ENCODE assay signal across 16 cellular contexts in genomic region chr3:126544596-126545281, GRCh38. TPM values are rescaled to one million over a fixed set of nuclear protein-coding genes. Genes with fewer than 3 reads are reported as not detected.
DNase-seq lines count a peak whose midpoint lies in the region; TF ChIP-seq lines count a peak whose summit lies in the region.
"Had no signal": no experiment of that assay in that cellular context is flagged by ENCODE, and none has a peak within 500 bp of the region (broad histone marks: within the 10 kb centered on the region; RNA-seq: fewer than 3 reads in every experiment).

No MANE protein-coding gene starts in this region.

- H3K9me3 ChIP-seq in right atrium auricular region (no peaks in the 10 kb centered on the region), hepatocyte (ENCODE audit: low read depth) (no peaks in the 10 kb centered on the region)

- DNase-seq in DMS153 (lab: John Stamatoyannopoulos, UW) (peak; percentile 6), DMS153 treated with DMSO at 0.1 percent for 48 hours (lab: John Stamatoyannopoulos, UW; ENCODE audit: unreplicated experiment) (no peak), NCI-H69 (lab: John Stamatoyannopoulos, UW) (peak; percentile 86), right atrium auricular region (ENCODE audit: low spot score) (peak; percentile 57), dermis blood vessel endothelial cell (no peak), HFFc6 (no peak), hepatocyte (ENCODE audit: low spot score) (no peak)
- peak; percentile 11 for DNase-seq in stimulated activated CD8-positive, alpha-beta memory T cell treated with anti-CD3 and anti-CD28 coated beads, Interleukin-4, amount 100 ng/mL, for 48 hours
- DNase-seq: NCI-H2227 treated with DMSO at 0.1 percent for 48 hours, retina, T-helper 9 cell had no signal

- WGBS in hepatocyte (ENCODE audit: low lambda C conversion rate, missing lambda C conversion rate): 81% methylated on average over 7 of the region's 7 CpGs

- H3K27ac Mint-ChIP-seq in HFFc6: no peak overlapping the region

- H3K36me3 Mint-ChIP-seq in HFFc6 (ENCODE audit: low read depth): no peaks in the 10 kb centered on the region

- TF ChIP-seq CTCF in right atrium auricular region (IDR thresholded peaks at IDR 0.05): no peak
- no peak for TF ChIP-seq CTCF in HFFc6 (IDR thresholded peaks at IDR 0.05)
- TF ChIP-seq CTCF in hepatocyte (IDR thresholded peaks at IDR 0.05; ENCODE audit: poor library complexity): no peak

- no peaks in the 10 kb centered on the region for H3K9me3 Mint-ChIP-seq in HFFc6

- H3K27me3 Mint-ChIP-seq in HFFc6 (ENCODE audit: insufficient read depth): peaks cover 26% of the 10 kb centered on the region

- peaks cover 16% of the 10 kb centered on the region for H3K4me1 Mint-ChIP-seq in HFFc6 (ENCODE audit: low read depth)

- H4K20me1 ChIP-seq in hepatocyte (ENCODE audit: insufficient read depth, poor library complexity, severe bottlenecking): no peaks in the 10 kb centered on the region

- no peak overlapping the region for H2AFZ ChIP-seq in hepatocyte

- no peaks in the 10 kb centered on the region for H3K27me3 ChIP-seq in right atrium auricular region
- H3K27me3 ChIP-seq in hepatocyte: no peaks in the 10 kb centered on the region

- H3K4me3 ChIP-seq in right atrium auricular region (no peak overlapping the region), hepatocyte (no peak overlapping the region)

- H3K4me2 ChIP-seq in hepatocyte: no peak overlapping the region

- H3K27ac ChIP-seq in right atrium auricular region (no peak overlapping the region), hepatocyte (no peak overlapping the region)

- no peaks in the 10 kb centered on the region for H3K36me3 ChIP-seq in right atrium auricular region
- H3K36me3 ChIP-seq in hepatocyte (replicated peaks; ENCODE audit: insufficient read depth, low read depth): no peaks in the 10 kb centered on the region

- H3K9me2 ChIP-seq in hepatocyte (replicated peaks; ENCODE audit: insufficient read depth): no peaks in the 10 kb centered on the region

- no peaks in the 10 kb centered on the region for H3K79me2 ChIP-seq in hepatocyte

- H3K4me3 Mint-ChIP-seq in HFFc6: no peak overlapping the region

- peaks cover 0 to 8% of the 10 kb centered on the region in 2 donors for H3K4me1 ChIP-seq in right atrium auricular region
- no peaks in the 10 kb centered on the region for H3K4me1 ChIP-seq in hepatocyte (ENCODE audit: insufficient read depth)

RNA-seq across cellular contexts. Expression of gene C3orf22, which starts 14.0 kb away (rescaled TPM):
- total RNA-seq in right atrium auricular region (not detected), dermis blood vessel endothelial cell (not detected in 2 replicates), hepatocyte (not detected in 2 replicates)
- total RNA-seq in HFFc6 (2021; fragmentation: NEBNext Ultra II Directional; extraction: Animal tissue kit (Norgen Biotek cat#: 25700)): not detected
- polyA plus RNA-seq in hepatocyte: 0.19 TPM in 1 of 2 replicates, not detected in the other
- total RNA-seq: A172; activated CD8-positive, alpha-beta memory T cell treated with anti-CD3 and anti-CD28 coated beads for 36 hours; fibroblast of lung; mucosa of gallbladder; RPMI7951 had no signal
- polyA plus RNA-seq: fibroblast of lung had no signal

RNA-seq across cellular contexts. Expression of gene CHST13, which starts 20.8 kb away (rescaled TPM):
- under 1 TPM in 1 of 2 donors, not detected in 1; 0.90 TPM for total RNA-seq in right atrium auricular region
- 0.14 TPM in 1 of 2 replicates, not detected in the other for total RNA-seq in dermis blood vessel endothelial cell
- not detected for total RNA-seq in HFFc6 (2021; fragmentation: NEBNext Ultra II Directional; extraction: Animal tissue kit (Norgen Biotek cat#: 25700))
- 31.5 and 36.0 TPM in 2 replicates for total RNA-seq in hepatocyte
- polyA plus RNA-seq in hepatocyte: 50.2 and 54.6 TPM in 2 replicates
- total RNA-seq: A172; activated CD8-positive, alpha-beta memory T cell treated with anti-CD3 and anti-CD28 coated beads for 36 hours; RPMI7951 had no signal
- polyA plus RNA-seq: fibroblast of lung had no signal

RNA-seq across cellular contexts. Expression of gene UROC1, which starts 27.2 kb away (rescaled TPM):
- total RNA-seq in right atrium auricular region (not detected), dermis blood vessel endothelial cell (0.19 TPM in 1 of 2 replicates, not detected in the other), hepatocyte (2.2 and 4.2 TPM in 2 replicates)
- not detected for total RNA-seq in HFFc6 (2021; fragmentation: NEBNext Ultra II Directional; extraction: Animal tissue kit (Norgen Biotek cat#: 25700))
- polyA plus RNA-seq in hepatocyte: 1.5 and 2.3 TPM in 2 replicates
- total RNA-seq: A172; activated CD8-positive, alpha-beta memory T cell treated with anti-CD3 and anti-CD28 coated beads for 36 hours; fibroblast of lung; RPMI7951 had no signal
- polyA plus RNA-seq: fibroblast of lung had no signal

Comparison
In these comparisons a context has a peak if more than half of its experiments do, and no peak if none do; other contexts are left out.
1. DNase-seq: peak in DMS153 (single experiment), NCI-H69 (single experiment), right atrium auricular region (single experiment) and stimulated activated CD8-positive, alpha-beta memory T cell treated with anti-CD3 and anti-CD28 coated beads, Interleukin-4, amount 100 ng/mL, for 48 hours (single experiment); none in DMS153 treated with DMSO at 0.1 percent for 48 hours (single experiment), dermis blood vessel endothelial cell (single experiment), HFFc6 (single experiment) and hepatocyte (single experiment).
2. RNA of gene CHST13, which starts 20.8 kb away (total RNA-seq): 31.5 to 36.0 TPM in hepatocyte; 0.90 TPM in right atrium auricular region, 0.14 TPM in dermis blood vessel endothelial cell and not detected in HFFc6; every median in the first group is over 10 times any median in the second.